ENCODE assay signal across 25 cellular contexts in genomic region chr22:17267661-17268330, GRCh38. TPM values are rescaled to one million over a fixed set of nuclear protein-coding genes. Genes with fewer than 3 reads are reported as not detected.
DNase-seq lines count a peak whose midpoint lies in the region; ATAC-seq and TF ChIP-seq lines count a peak whose summit lies in the region.
"Had no signal": no experiment of that assay in that cellular context is flagged by ENCODE, and none has a peak within 500 bp of the region (broad histone marks: within the 10 kb centered on the region; RNA-seq: fewer than 3 reads in every experiment).

No MANE protein-coding gene starts in this region.

- no peaks in the 10 kb centered on the region for H3K9me3 ChIP-seq in T-helper 17 cell (ENCODE audit: control insufficient read depth, low read length, poor library complexity, severe bottlenecking)
- no peaks in the 10 kb centered on the region for H3K9me3 ChIP-seq in upper lobe of left lung
- H3K9me3 ChIP-seq: prostate gland had no signal

- 90 to 92% methylated on average over 15 to 17 of the region's 17 CpGs for WGBS in upper lobe of left lung, 2 donors

- H3K27me3 ChIP-seq in upper lobe of left lung: no peaks in the 10 kb centered on the region

- DNase-seq in T-helper 1 cell: no peak
- no peak for DNase-seq in T-helper 17 cell
- DNase-seq in islet precursor cell: peak; percentile 73
- DNase-seq in stimulated activated naive B cell treated with anti-CD40 and anti-IgM and Interleukin-4, amounts not matched to agents 10 μg/mL and 1 μg/mL and 100 μg/mL, for 72 hours: no peak
- no peak for DNase-seq in upper lobe of left lung
- DNase-seq: activated CD4-positive, alpha-beta memory T cell treated with anti-CD3 and anti-CD28 coated beads, Interleukin-2, amount 10 ng/mL, durations not matched to agents 7 days and 5 days; activated naive CD4-positive, alpha-beta T cell treated with anti-CD3 and anti-CD28 coated beads, Interleukin-2, amount 10 ng/mL, durations not matched to agents 7 days and 5 days; C1 segment of cervical spinal cord; DMS 273 treated with DMSO at 0.1 percent for 48 hours; KBM-7; MV-4-11; naive B cell; NCI-H187; NCI-H226; stimulated activated CD4-positive, alpha-beta T cell treated with anti-CD3 and anti-CD28 coated beads, Interleukin-4, amount 100 ng/mL, for 1 hour; SW 1271; WERI-Rb-1 had no signal

- H3K27ac Mint-ChIP-seq in T-helper 1 cell treated with Interleukin-12 subunit alpha and Interleukin-12 subunit beta and Interleukin-4 antibody, amounts not matched to agents 30 μg/mL and 1 μg/mL, for 36 hours: peak overlapping the region; percentile 31
- H3K27ac Mint-ChIP-seq in T-helper 17 cell: peak overlapping the region; percentile 63
- H3K27ac Mint-ChIP-seq in stimulated activated naive B cell treated with anti-CD40 and anti-IgM and Interleukin-4, amounts not matched to agents 10 μg/mL and 1 μg/mL and 100 μg/mL, for 72 hours: peak overlapping the region; percentile 44
- H3K27ac Mint-ChIP-seq: activated CD4-positive, alpha-beta memory T cell treated with anti-CD3 and anti-CD28 coated beads, Interleukin-2, amount 10 ng/mL, durations not matched to agents 7 days and 5 days; activated naive CD4-positive, alpha-beta T cell treated with anti-CD3 and anti-CD28 coated beads, Interleukin-2, amount 10 ng/mL, durations not matched to agents 7 days and 5 days had no signal

- H3K4me3 ChIP-seq in upper lobe of left lung: no peak overlapping the region
- H3K4me3 ChIP-seq: GM12878, prostate gland, smooth muscle cell had no signal

- no peaks in the 10 kb centered on the region for H3K36me3 ChIP-seq in upper lobe of left lung
- H3K36me3 ChIP-seq: prostate gland, WERI-Rb-1 had no signal

- H3K4me1 ChIP-seq in upper lobe of left lung: peaks cover 0 to 8% (median 8%) of the 10 kb centered on the region in 4 donors
- H3K4me1 ChIP-seq: prostate gland had no signal

- no peak overlapping the region for H3K4me3 Mint-ChIP-seq in T-helper 1 cell treated with Interleukin-12 subunit alpha and Interleukin-12 subunit beta and Interleukin-4 antibody, amounts not matched to agents 30 μg/mL and 1 μg/mL, for 36 hours
- no peak overlapping the region for H3K4me3 Mint-ChIP-seq in T-helper 17 cell
- no peak overlapping the region for H3K4me3 Mint-ChIP-seq in stimulated activated naive B cell treated with anti-CD40 and anti-IgM and Interleukin-4, amounts not matched to agents 10 μg/mL and 1 μg/mL and 100 μg/mL, for 72 hours
- H3K4me3 Mint-ChIP-seq: activated CD4-positive, alpha-beta memory T cell treated with anti-CD3 and anti-CD28 coated beads, Interleukin-2, amount 10 ng/mL, durations not matched to agents 7 days and 5 days; activated naive CD4-positive, alpha-beta T cell treated with anti-CD3 and anti-CD28 coated beads, Interleukin-2, amount 10 ng/mL, durations not matched to agents 7 days and 5 days; naive B cell had no signal

- no peaks in the 10 kb centered on the region for H3K36me3 Mint-ChIP-seq in T-helper 1 cell treated with Interleukin-12 subunit alpha and Interleukin-12 subunit beta and Interleukin-4 antibody, amounts not matched to agents 30 μg/mL and 1 μg/mL, for 36 hours (ENCODE audit: low read depth)
- H3K36me3 Mint-ChIP-seq in T-helper 17 cell (ENCODE audit: low read depth): no peaks in the 10 kb centered on the region
- H3K36me3 Mint-ChIP-seq in stimulated activated naive B cell treated with anti-CD40 and anti-IgM and Interleukin-4, amounts not matched to agents 10 μg/mL and 1 μg/mL and 100 μg/mL, for 72 hours: no peaks in the 10 kb centered on the region
- H3K36me3 Mint-ChIP-seq: activated naive CD4-positive, alpha-beta T cell treated with anti-CD3 and anti-CD28 coated beads, Interleukin-2, amount 10 ng/mL, durations not matched to agents 7 days and 5 days; naive B cell had no signal

- TF ChIP-seq CTCF in upper lobe of left lung (IDR thresholded peaks at IDR 0.05): no peak

- H3K9me3 Mint-ChIP-seq in T-helper 1 cell treated with Interleukin-12 subunit alpha and Interleukin-12 subunit beta and Interleukin-4 antibody, amounts not matched to agents 30 μg/mL and 1 μg/mL, for 36 hours: no peaks in the 10 kb centered on the region
- H3K9me3 Mint-ChIP-seq in stimulated activated naive B cell treated with anti-CD40 and anti-IgM and Interleukin-4, amounts not matched to agents 10 μg/mL and 1 μg/mL and 100 μg/mL, for 72 hours: no peaks in the 10 kb centered on the region
- H3K9me3 Mint-ChIP-seq: activated CD4-positive, alpha-beta memory T cell treated with anti-CD3 and anti-CD28 coated beads, Interleukin-2, amount 10 ng/mL, durations not matched to agents 7 days and 5 days; activated naive CD4-positive, alpha-beta T cell treated with anti-CD3 and anti-CD28 coated beads, Interleukin-2, amount 10 ng/mL, durations not matched to agents 7 days and 5 days; naive B cell had no signal

- TF ChIP-seq POLR2A in upper lobe of left lung (IDR thresholded peaks at IDR 0.05): no peak

- peaks cover 40% of the 10 kb centered on the region for H3K4me1 Mint-ChIP-seq in T-helper 1 cell treated with Interleukin-12 subunit alpha and Interleukin-12 subunit beta and Interleukin-4 antibody, amounts not matched to agents 30 μg/mL and 1 μg/mL, for 36 hours (ENCODE audit: low read depth)
- H3K4me1 Mint-ChIP-seq in T-helper 17 cell: peaks cover 6% of the 10 kb centered on the region
- peaks cover 17 to 47% of the 10 kb centered on the region in 2 donors for H3K4me1 Mint-ChIP-seq in stimulated activated naive B cell treated with anti-CD40 and anti-IgM and Interleukin-4, amounts not matched to agents 10 μg/mL and 1 μg/mL and 100 μg/mL, for 72 hours

- no peak for TF ChIP-seq EP300 in upper lobe of left lung (IDR thresholded peaks at IDR 0.05)

- H3K27me3 Mint-ChIP-seq in T-helper 1 cell treated with Interleukin-12 subunit alpha and Interleukin-12 subunit beta and Interleukin-4 antibody, amounts not matched to agents 30 μg/mL and 1 μg/mL, for 36 hours (ENCODE audit: low read depth): no peaks in the 10 kb centered on the region
- H3K27me3 Mint-ChIP-seq in T-helper 17 cell: no peaks in the 10 kb centered on the region
- no peaks in the 10 kb centered on the region for H3K27me3 Mint-ChIP-seq in stimulated activated naive B cell treated with anti-CD40 and anti-IgM and Interleukin-4, amounts not matched to agents 10 μg/mL and 1 μg/mL and 100 μg/mL, for 72 hours
- H3K27me3 Mint-ChIP-seq: activated CD4-positive, alpha-beta memory T cell treated with anti-CD3 and anti-CD28 coated beads, Interleukin-2, amount 10 ng/mL, durations not matched to agents 7 days and 5 days; naive B cell had no signal

- ATAC-seq in T-helper 17 cell (no peak), upper lobe of left lung (ENCODE audit: low FRiP score in 2 of 2) (no peak), HG03460 (IDR thresholded peaks at IDR 0.05; ENCODE audit: unreplicated experiment) (no peak), GM19467 (IDR thresholded peaks at IDR 0.05; ENCODE audit: unreplicated experiment) (no peak)
- no peak for ATAC-seq in stimulated activated naive B cell treated with anti-CD40 and anti-IgM and Interleukin-4, amounts not matched to agents 10 μg/mL and 1 μg/mL and 100 μg/mL, for 72 hours (replicated peaks)

- no peak overlapping the region for H3K27ac ChIP-seq in upper lobe of left lung
- H3K27ac ChIP-seq: prostate gland, RWPE1, WERI-Rb-1 had no signal

RNA-seq across cellular contexts. Expression of gene ADA2, which starts 48.6 kb away (rescaled TPM):
- 10 to 100 TPM; 57.2 to 88.5 TPM for total RNA-seq in T-helper 17 cell
- 10 to 100 TPM; 35.7 to 88.0 (median 63.9) TPM for total RNA-seq in upper lobe of left lung
- total RNA-seq: A172 had no signal
